ENCODE assay signal across 8 cellular contexts in genomic region chr3:129688310-129688895, GRCh38.
DNase-seq lines count a peak whose midpoint lies in the region; ATAC-seq and TF ChIP-seq lines count a peak whose summit lies in the region.

No MANE protein-coding gene starts in this region.

- ATAC-seq in HG03196 (IDR thresholded peaks at IDR 0.05; ENCODE audit: unreplicated experiment), result no peak
- ATAC-seq in HG03342 (IDR thresholded peaks at IDR 0.05; ENCODE audit: unreplicated experiment), result no peak
- no peak for ATAC-seq in GM18870 (IDR thresholded peaks at IDR 0.05; ENCODE audit: unreplicated experiment)

- H3K4me2 ChIP-seq in fibroblast of lung (ENCODE audit: extremely low read depth, insufficient read depth, low read length), result peak overlapping the region; percentile 92

- no peak overlapping the region for H3K9ac ChIP-seq in fibroblast of lung (ENCODE audit: insufficient read depth, low read length)
- H3K9ac ChIP-seq in mucosa of rectum (ENCODE audit: low read depth in 1 of 2, low read length in 2 of 2), result no peak overlapping the region

- TF ChIP-seq CTCF in BE2C (IDR thresholded peaks at IDR 0.05; ENCODE audit: low read depth, low read length), result peak; percentile 14; the same call in 1 of the 2 replicates
- TF ChIP-seq CTCF in fibroblast of lung (conservative IDR thresholded peaks at IDR 0.05 in 1 of 2, IDR thresholded peaks at IDR 0.05 in 1 of 2; ENCODE audit: low read depth in 1 of 2, low read length in 2 of 2), result peak in 1 of 2 donors; percentile 2

- H3K36me3 ChIP-seq in BE2C (no peaks in the 10 kb centered on the region), fibroblast of lung (ENCODE audit: control insufficient read depth, insufficient read depth, low read length) (no peaks in the 10 kb centered on the region), mucosa of rectum (ENCODE audit: control insufficient read depth in 2 of 2, insufficient read depth in 2 of 2, low read length in 2 of 2) (no peaks in the 10 kb centered on the region)

- peaks cover 16% of the 10 kb centered on the region for H3K4me1 ChIP-seq in BE2C
- H3K4me1 ChIP-seq in fibroblast of lung (ENCODE audit: control insufficient read depth, extremely low read depth, insufficient read depth, low read length), result no peaks in the 10 kb centered on the region
- H3K4me1 ChIP-seq in mucosa of rectum (ENCODE audit: control insufficient read depth in 2 of 2, insufficient read depth in 2 of 2, low read length in 2 of 2), result no peaks in the 10 kb centered on the region

- no peaks in the 10 kb centered on the region for H4K20me1 ChIP-seq in fibroblast of lung (ENCODE audit: control insufficient read depth, extremely low read depth, insufficient read depth, low read length)

- peak; percentile 90 for DNase-seq in BE2C
- DNase-seq in NCI-H748 treated with DMSO at 0.1 percent for 48 hours (lab: John Stamatoyannopoulos, UW), result peak; percentile 70
- DNase-seq in fibroblast of lung (ENCODE audit: low read depth in 2 of 2), result peak; percentile 68 to 76
- DNase-seq in HK-2 (ENCODE audit: unreplicated experiment), result no peak

- H3K27ac ChIP-seq in fibroblast of lung (ENCODE audit: insufficient read depth, low read length), result peak overlapping the region; percentile 4
- no peak overlapping the region for H3K27ac ChIP-seq in mucosa of rectum (ENCODE audit: low read depth in 2 of 2, low read length in 2 of 2)

- peak overlapping the region; percentile 76 for H2AFZ ChIP-seq in fibroblast of lung (ENCODE audit: low read length)

- H3K27me3 ChIP-seq in BE2C (no peaks in the 10 kb centered on the region), fibroblast of lung (ENCODE audit: control insufficient read depth, insufficient read depth, low read length) (no peaks in the 10 kb centered on the region), mucosa of rectum (ENCODE audit: control insufficient read depth in 2 of 2, insufficient read depth in 2 of 2, low read length in 2 of 2) (no peaks in the 10 kb centered on the region)

- no peaks in the 10 kb centered on the region for H3K79me2 ChIP-seq in fibroblast of lung (ENCODE audit: control insufficient read depth, insufficient read depth, low read length)

- H3K4me3 ChIP-seq in BE2C (ENCODE audit: low read depth, low read length) (peak overlapping the region; percentile 76), fibroblast of lung (replicated peaks in 1 of 4; ENCODE audit: control extremely low read depth in 1 of 4, insufficient read depth in 1 of 4, low read depth in 3 of 4, low read length in 4 of 4) (peak overlapping the region; percentile 45 to 52 (median 49)), mucosa of rectum (ENCODE audit: low read length in 2 of 2) (peak overlapping the region; percentile 6 to 48)

- no peaks in the 10 kb centered on the region for H3K9me3 ChIP-seq in BE2C
- H3K9me3 ChIP-seq in fibroblast of lung (ENCODE audit: control insufficient read depth, insufficient read depth, low read depth, low read length), result no peaks in the 10 kb centered on the region
- H3K9me3 ChIP-seq in mucosa of rectum (ENCODE audit: control insufficient read depth in 2 of 2, low read length in 2 of 2), result no peaks in the 10 kb centered on the region
